In the genomic region with DNA sequence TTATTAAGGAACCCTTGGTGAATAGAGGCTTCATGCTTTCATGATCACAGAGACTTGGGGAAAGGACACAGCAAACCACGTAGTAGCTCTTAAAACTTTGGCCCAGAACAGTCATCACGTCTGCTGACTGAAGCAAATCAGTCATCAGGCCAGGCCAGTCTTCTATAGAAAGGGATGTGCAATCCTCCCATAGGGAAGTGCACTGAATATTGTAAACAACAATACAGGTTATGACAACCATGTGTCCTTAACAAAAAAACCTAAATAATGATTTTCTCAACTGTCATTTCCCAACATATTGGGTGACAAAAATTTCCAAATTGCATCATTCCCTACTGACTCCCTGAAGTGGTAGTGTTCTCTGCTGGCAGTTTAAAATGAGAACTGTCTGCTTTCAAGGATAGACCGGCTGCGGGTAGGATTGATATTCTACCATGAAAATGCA, we compare ENCODE assay signal across 11 cellular contexts.
A peak's percentile ranks its signal among the peaks of the same experiment; 100 is the strongest.
DNase-seq lines count a peak whose midpoint lies in the region; ATAC-seq, FAIRE-seq and TF ChIP-seq lines count a peak whose summit lies in the region.
"Had no signal": no experiment of that assay in that cellular context is flagged by ENCODE, and none has a peak within 500 bp of the region (broad histone marks: within the 10 kb centered on the region; RNA-seq: fewer than 3 reads in every experiment).

No MANE protein-coding gene starts in this region.

- no TSS peak for BruUV-seq in PC-9 (replicated peaks; lab: Mats Ljungman, UMichigan)

- H3F3A ChIP-seq in PC-9 (ENCODE audit: insufficient read depth, low read depth): peaks cover 41% of the 10 kb centered on the region

- H3K9ac ChIP-seq in kidney (ENCODE audit: low read length in 2 of 2): no peak overlapping the region

- no peaks in the 10 kb centered on the region for H3K9me2 ChIP-seq in PC-9 (ENCODE audit: insufficient read depth)

- no peak overlapping the region for H3K4me3 ChIP-seq in PC-9
- H3K4me3 ChIP-seq in CD8-positive, alpha-beta T cell (ENCODE audit: low read depth, low read length): no peak overlapping the region
- H3K4me3 ChIP-seq in kidney (ENCODE audit: low read length in 2 of 2): no peak overlapping the region

- no peaks in the 10 kb centered on the region for H4K20me1 ChIP-seq in PC-9 (ENCODE audit: insufficient read depth)

- H3K27me3 ChIP-seq in PC-9 (ENCODE audit: insufficient read depth, low read depth): no peaks in the 10 kb centered on the region
- no peaks in the 10 kb centered on the region for H3K27me3 ChIP-seq in CD8-positive, alpha-beta T cell (ENCODE audit: insufficient read depth, low read length)

- H3K4me1 ChIP-seq in PC-9 (replicated peaks; ENCODE audit: insufficient read depth) (peaks cover 54% of the 10 kb centered on the region), kidney (ENCODE audit: control insufficient read depth in 1 of 2, insufficient read depth in 1 of 2, low read depth in 1 of 2, low read length in 2 of 2) (peaks cover 0 to 3% of the 10 kb centered on the region in 2 donors)
- H3K4me1 ChIP-seq in CD8-positive, alpha-beta T cell (ENCODE audit: insufficient read depth, low read length): no peaks in the 10 kb centered on the region

- H3K9me3 ChIP-seq in PC-9 (ENCODE audit: insufficient read depth, low read depth) (peaks cover 3% of the 10 kb centered on the region; the same call in 1 of the 2 replicates), kidney (ENCODE audit: control insufficient read depth in 1 of 2, low read length in 2 of 2) (no peaks in the 10 kb centered on the region)
- no peaks in the 10 kb centered on the region for H3K9me3 ChIP-seq in CD8-positive, alpha-beta T cell (ENCODE audit: low read length)

- no peak for TF ChIP-seq CTCF in PC-9 (conservative IDR thresholded peaks at IDR 0.05)
- TF ChIP-seq CTCF in CD8-positive, alpha-beta T cell (IDR thresholded peaks at IDR 0.05): no peak
- TF ChIP-seq CTCF in kidney (IDR thresholded peaks at IDR 0.05; ENCODE audit: borderline replicate concordance, extremely low read depth, insufficient read depth): no peak

- H3K36me3 ChIP-seq in PC-9 (ENCODE audit: low read depth): no peaks in the 10 kb centered on the region
- H3K36me3 ChIP-seq in CD8-positive, alpha-beta T cell (ENCODE audit: insufficient read depth, low read length): no peaks in the 10 kb centered on the region
- H3K36me3 ChIP-seq in kidney (ENCODE audit: control insufficient read depth in 1 of 2, insufficient read depth in 2 of 2, low read length in 2 of 2): no peaks in the 10 kb centered on the region

- no peak overlapping the region for H3K27ac Mint-ChIP-seq in CD8-positive, alpha-beta T cell
- H3K27ac Mint-ChIP-seq in activated naive CD4-positive, alpha-beta T cell treated with anti-CD3 and anti-CD28 coated beads, Interleukin-2, amount 10 ng/mL, durations not matched to agents 7 days and 5 days: no peak overlapping the region
- H3K27ac Mint-ChIP-seq: CD4-positive, CD25-positive, alpha-beta regulatory T cell had no signal

- intact Hi-C loops in PC-9 (cut with micrococcal nuclease; ENCODE audit: unreplicated experiment): no loop called here
- intact Hi-C loops in CD8-positive, alpha-beta T cell (cut with DNase I, micrococcal nuclease): no loop called here
- intact Hi-C loops in kidney (cut with DNase I): no loop called here

- H3K4me2 ChIP-seq in PC-9: no peak overlapping the region; the same call in 1 of the 2 replicates

- no peak overlapping the region; the same call in 1 of the 2 replicates for H2AFZ ChIP-seq in PC-9

- H3K4me1 Mint-ChIP-seq in CD8-positive, alpha-beta T cell (ENCODE audit: low read depth): peaks cover 10% of the 10 kb centered on the region
- H3K4me1 Mint-ChIP-seq in activated naive CD4-positive, alpha-beta T cell treated with anti-CD3 and anti-CD28 coated beads, Interleukin-2, amount 10 ng/mL, durations not matched to agents 7 days and 5 days: no peaks in the 10 kb centered on the region
- H3K4me1 Mint-ChIP-seq: CD4-positive, CD25-positive, alpha-beta regulatory T cell had no signal

- H3K36me3 Mint-ChIP-seq in CD8-positive, alpha-beta T cell: no peaks in the 10 kb centered on the region
- no peaks in the 10 kb centered on the region for H3K36me3 Mint-ChIP-seq in activated naive CD4-positive, alpha-beta T cell treated with anti-CD3 and anti-CD28 coated beads, Interleukin-2, amount 10 ng/mL, durations not matched to agents 7 days and 5 days
- H3K36me3 Mint-ChIP-seq: CD4-positive, CD25-positive, alpha-beta regulatory T cell had no signal

- CTCF ChIA-PET in PC-9 (lab: Charles Lee): no interaction called here
- CTCF ChIA-PET in CD8-positive, alpha-beta T cell (lab: Charles Lee): no interaction called here
- CTCF ChIA-PET in activated naive CD4-positive, alpha-beta T cell treated with anti-CD3 and anti-CD28 coated beads, Interleukin-2, amount 10 ng/mL, durations not matched to agents 7 days and 5 days (lab: Charles Lee): no interaction called here

- peak; percentile 36 for ATAC-seq in HG02840 (IDR thresholded peaks at IDR 0.05; ENCODE audit: low FRiP score, unreplicated experiment)
- ATAC-seq in CD8-positive, alpha-beta T cell: no peak

- no peaks in the 10 kb centered on the region for H3K27me3 Mint-ChIP-seq in CD8-positive, alpha-beta T cell (ENCODE audit: low read depth)
- no peaks in the 10 kb centered on the region for H3K27me3 Mint-ChIP-seq in activated naive CD4-positive, alpha-beta T cell treated with anti-CD3 and anti-CD28 coated beads, Interleukin-2, amount 10 ng/mL, durations not matched to agents 7 days and 5 days

- peak; percentile 75 for DNase-seq in Caki2 (ENCODE audit: low read depth)
- DNase-seq in PC-9: peak in 1 of 2 experiments; percentile 59
- peak; percentile 37 to 75 for DNase-seq in lung microvascular endothelial cell (ENCODE audit: low read depth in 2 of 2)
- DNase-seq in NCI-H187 treated with DMSO at 0.1 percent for 48 hours (lab: John Stamatoyannopoulos, UW): no peak
- no peak for DNase-seq in CD8-positive, alpha-beta T cell
- no peak for DNase-seq in activated naive CD4-positive, alpha-beta T cell treated with anti-CD3 and anti-CD28 coated beads, Interleukin-2, amount 10 ng/mL, durations not matched to agents 7 days and 5 days
- no peak for DNase-seq in kidney
- DNase-seq: activated gamma-delta T cell; CD4-positive, CD25-positive, alpha-beta regulatory T cell; stimulated activated CD8-positive, alpha-beta memory T cell treated with anti-CD3 and anti-CD28 coated beads, Interleukin-4, amount 100 ng/mL, for 48 hours had no signal

- FAIRE-seq in kidney (lab: Jason Lieb, UNC): no peak

- no peaks in the 10 kb centered on the region for H3K79me2 ChIP-seq in PC-9 (ENCODE audit: low read depth)

- no peak overlapping the region for H3K4me3 Mint-ChIP-seq in CD8-positive, alpha-beta T cell
- H3K4me3 Mint-ChIP-seq in activated naive CD4-positive, alpha-beta T cell treated with anti-CD3 and anti-CD28 coated beads, Interleukin-2, amount 10 ng/mL, durations not matched to agents 7 days and 5 days: no peak overlapping the region
- H3K4me3 Mint-ChIP-seq: CD4-positive, CD25-positive, alpha-beta regulatory T cell had no signal

- H3K9me3 Mint-ChIP-seq in CD8-positive, alpha-beta T cell: no peaks in the 10 kb centered on the region
- no peaks in the 10 kb centered on the region for H3K9me3 Mint-ChIP-seq in activated naive CD4-positive, alpha-beta T cell treated with anti-CD3 and anti-CD28 coated beads, Interleukin-2, amount 10 ng/mL, durations not matched to agents 7 days and 5 days
- H3K9me3 Mint-ChIP-seq: CD4-positive, CD25-positive, alpha-beta regulatory T cell had no signal

- POLR2A ChIA-PET in PC-9 (lab: Charles Lee; ENCODE audit: unreplicated experiment): no interaction called here
- POLR2A ChIA-PET in CD8-positive, alpha-beta T cell (lab: Charles Lee): interaction anchor here (0.8 to 1.1 kb wide), 2 partner anchors 388 to 390 kb away, joined by 3 read pairs; a partner anchor contains a TSS

- H3K27ac ChIP-seq in PC-9 (0 out of 2 replicates have a peak overlapping the region, but pooled peaks have one; percentile 3), kidney (ENCODE audit: low read depth in 2 of 2, low read length in 2 of 2) (no peak overlapping the region)
- no peak overlapping the region for H3K27ac ChIP-seq in CD8-positive, alpha-beta T cell (ENCODE audit: low read depth, low read length)

- in situ Hi-C loops in Caki2 (cut with HindIII; ENCODE audit: low pct_unique_long_range_greater_than_20kb, low sequenced_read_pairs): no loop called here

Comparison
In these comparisons a context has a peak if more than half of its experiments do, and no peak if none do; other contexts are left out.
1. DNase-seq: peak in Caki2 (single experiment) and lung microvascular endothelial cell (2 of 2); none in NCI-H187 treated with DMSO at 0.1 percent for 48 hours (single experiment), CD8-positive, alpha-beta T cell (0 of 7), activated naive CD4-positive, alpha-beta T cell treated with anti-CD3 and anti-CD28 coated beads, Interleukin-2, amount 10 ng/mL, durations not matched to agents 7 days and 5 days (single experiment) and kidney (single experiment).